In genomic region chr4:4851081-4851480, GRCh38 we compare ENCODE assay signal across 17 cellular contexts. TPM values are rescaled to one million over a fixed set of nuclear protein-coding genes. Genes with fewer than 3 reads are reported as not detected.
A peak's percentile ranks its signal among the peaks of the same experiment; 100 is the strongest.
DNase-seq lines count a peak whose midpoint lies in the region; ATAC-seq and TF ChIP-seq lines count a peak whose summit lies in the region.
"Had no signal": no experiment of that assay in that cellular context is flagged by ENCODE, and none has a peak within 500 bp of the region (broad histone marks: within the 10 kb centered on the region; RNA-seq: fewer than 3 reads in every experiment).

No MANE protein-coding gene starts in this region.

- intact Hi-C loops in Right ventricle myocardium superior (cut with DNase I), result no loop called here
- intact Hi-C loops in right cardiac atrium (cut with DNase I), result no loop called here
- intact Hi-C loops in posterior vena cava (cut with DNase I), result no loop called here
- intact Hi-C loops in upper lobe of right lung (cut with DNase I), result no loop called here

- H3K4me1 Mint-ChIP-seq in neural progenitor cell, result peaks cover 43% of the 10 kb centered on the region
- H3K4me1 Mint-ChIP-seq in activated naive CD4-positive, alpha-beta T cell treated with anti-CD3 and anti-CD28 coated beads, Interleukin-2, amount 10 ng/mL, durations not matched to agents 7 days and 5 days, result peaks cover 12% of the 10 kb centered on the region

- 90% methylated on average over 12 of the region's 12 CpGs for WGBS in right cardiac atrium

- no peak overlapping the region for H3K27ac Mint-ChIP-seq in neural progenitor cell
- no peak overlapping the region for H3K27ac Mint-ChIP-seq in activated naive CD4-positive, alpha-beta T cell treated with anti-CD3 and anti-CD28 coated beads, Interleukin-2, amount 10 ng/mL, durations not matched to agents 7 days and 5 days
- H3K27ac Mint-ChIP-seq: CD4-positive, alpha-beta memory T cell had no signal

- peaks cover 35% of the 10 kb centered on the region for H3K27me3 Mint-ChIP-seq in neural progenitor cell (ENCODE audit: insufficient read depth, low read depth)
- peaks cover 72% of the 10 kb centered on the region for H3K27me3 Mint-ChIP-seq in activated naive CD4-positive, alpha-beta T cell treated with anti-CD3 and anti-CD28 coated beads, Interleukin-2, amount 10 ng/mL, durations not matched to agents 7 days and 5 days

- H3F3A ChIP-seq in neural progenitor cell (ENCODE audit: low read depth), result peaks cover 34% of the 10 kb centered on the region

- no peaks in the 10 kb centered on the region for H3K36me3 Mint-ChIP-seq in neural progenitor cell
- peaks cover 3% of the 10 kb centered on the region for H3K36me3 Mint-ChIP-seq in activated naive CD4-positive, alpha-beta T cell treated with anti-CD3 and anti-CD28 coated beads, Interleukin-2, amount 10 ng/mL, durations not matched to agents 7 days and 5 days

- H3K9me3 Mint-ChIP-seq in neural progenitor cell, result no peaks in the 10 kb centered on the region
- H3K9me3 Mint-ChIP-seq in activated naive CD4-positive, alpha-beta T cell treated with anti-CD3 and anti-CD28 coated beads, Interleukin-2, amount 10 ng/mL, durations not matched to agents 7 days and 5 days, result no peaks in the 10 kb centered on the region

- H3K27me3 ChIP-seq in right cardiac atrium (ENCODE audit: control insufficient read depth, insufficient read depth) (no peaks in the 10 kb centered on the region), neural progenitor cell (peaks cover 100% of the 10 kb centered on the region), upper lobe of right lung (peaks cover 89% of the 10 kb centered on the region), H7 (ENCODE audit: control insufficient read depth, insufficient read depth, low read length) (peaks cover 68% of the 10 kb centered on the region)

- TF ChIP-seq CTCF in neural progenitor cell (IDR thresholded peaks at IDR 0.05) (no peak), upper lobe of right lung (IDR thresholded peaks at IDR 0.05) (no peak)

- CTCF ChIA-PET in activated naive CD4-positive, alpha-beta T cell treated with anti-CD3 and anti-CD28 coated beads, Interleukin-2, amount 10 ng/mL, durations not matched to agents 7 days and 5 days (lab: Charles Lee), result no interaction called here

- peaks cover 2% of the 10 kb centered on the region for H3K4me1 ChIP-seq in right cardiac atrium (ENCODE audit: control insufficient read depth, insufficient read depth, low read length)
- H3K4me1 ChIP-seq in neural progenitor cell, result peaks cover 27% of the 10 kb centered on the region
- peaks cover 12% of the 10 kb centered on the region for H3K4me1 ChIP-seq in upper lobe of right lung

- no peak overlapping the region for H3K4me2 ChIP-seq in neural progenitor cell

- no peaks in the 10 kb centered on the region for H3K79me2 ChIP-seq in neural progenitor cell (ENCODE audit: low read depth)

- H3K36me3 ChIP-seq in neural progenitor cell (no peaks in the 10 kb centered on the region), upper lobe of right lung (no peaks in the 10 kb centered on the region), H7 (replicated peaks; ENCODE audit: control insufficient read depth, insufficient read depth, low read length) (no peaks in the 10 kb centered on the region)

- no peak overlapping the region for H3K9ac ChIP-seq in neural progenitor cell

- peak overlapping the region; percentile 41 for H3K4me3 Mint-ChIP-seq in neural progenitor cell
- no peak overlapping the region for H3K4me3 Mint-ChIP-seq in activated naive CD4-positive, alpha-beta T cell treated with anti-CD3 and anti-CD28 coated beads, Interleukin-2, amount 10 ng/mL, durations not matched to agents 7 days and 5 days

- no peak overlapping the region for H2AFZ ChIP-seq in neural progenitor cell (replicated peaks)

- H3K27ac ChIP-seq in right cardiac atrium (ENCODE audit: low read length) (no peak overlapping the region), neural progenitor cell (no peak overlapping the region), upper lobe of right lung (no peak overlapping the region)

- H3K9me3 ChIP-seq in right cardiac atrium (ENCODE audit: control insufficient read depth, low read length), result no peaks in the 10 kb centered on the region
- no peaks in the 10 kb centered on the region for H3K9me3 ChIP-seq in neural progenitor cell (ENCODE audit: low read depth)
- H3K9me3 ChIP-seq in upper lobe of right lung, result no peaks in the 10 kb centered on the region

- no peak for ATAC-seq in Right ventricle myocardium superior (ENCODE audit: poor library complexity)
- ATAC-seq in right cardiac atrium, result no peak
- ATAC-seq in upper lobe of right lung, result no peak

- H3K4me3 ChIP-seq in right cardiac atrium (ENCODE audit: low read length) (no peak overlapping the region), neural progenitor cell (no peak overlapping the region), upper lobe of right lung (no peak overlapping the region), H7 (ENCODE audit: insufficient read depth, low read depth, low read length) (no peak overlapping the region)

- DNase-seq in Right ventricle myocardium superior (peak; percentile 25), right cardiac atrium (no peak), neural progenitor cell (ENCODE audit: low spot score) (no peak), posterior vena cava (ENCODE audit: low spot score) (peak; percentile 64), upper lobe of right lung (peak; percentile 30), H7 (no peak)
- DNase-seq in activated CD4-positive, alpha-beta T cell treated with anti-CD3 and anti-CD28 coated beads for 1 hour, result no peak
- no peak for DNase-seq in activated naive CD4-positive, alpha-beta T cell treated with anti-CD3 and anti-CD28 coated beads, Interleukin-2, amount 10 ng/mL, durations not matched to agents 7 days and 5 days
- DNase-seq: C1 segment of cervical spinal cord, Calu3, COR-L47, DMS53, DMS79 treated with DMSO at 0.1 percent for 48 hours, GF-D8, GOT3, HCEC 1CT had no signal

- peaks cover 42% of the 10 kb centered on the region for H4K20me1 ChIP-seq in neural progenitor cell (ENCODE audit: low read depth)

RNA-seq across cellular contexts. Expression of gene MSX1, which starts 8.4 kb away (rescaled TPM):
- total RNA-seq in Right ventricle myocardium superior (3.9 TPM), right cardiac atrium (1 to 10 TPM; 1.8 to 2.8 (median 2.1) TPM), neural progenitor cell (ENCODE audit: low replicate concordance) (0.65 TPM in 1 of 2 replicates, not detected in the other), posterior vena cava (10 to 100 TPM in 1 of 2 donors, 1 to 10 TPM in 1; 7.0 to 20.8 TPM), upper lobe of right lung (2.5 TPM)
- polyA plus RNA-seq in right cardiac atrium, result 3.6 TPM
- total RNA-seq in H7 (2014; rRNA removed; shearing (Covaris generic)), result 0.07 and 0.67 TPM in 2 replicates
- total RNA-seq: CD4-positive, alpha-beta memory T cell had no signal
- polyA plus RNA-seq: CD4-positive, alpha-beta memory T cell had no signal

Comparison
In these comparisons a context has a peak if more than half of its experiments do, and no peak if none do; other contexts are left out.
1. DNase-seq: peak in Right ventricle myocardium superior (single experiment), posterior vena cava (single experiment) and upper lobe of right lung (single experiment); none in right cardiac atrium (0 of 3), neural progenitor cell (single experiment), H7 (single experiment), activated CD4-positive, alpha-beta T cell treated with anti-CD3 and anti-CD28 coated beads for 1 hour (single experiment) and activated naive CD4-positive, alpha-beta T cell treated with anti-CD3 and anti-CD28 coated beads, Interleukin-2, amount 10 ng/mL, durations not matched to agents 7 days and 5 days (single experiment).